In the genomic region with DNA sequence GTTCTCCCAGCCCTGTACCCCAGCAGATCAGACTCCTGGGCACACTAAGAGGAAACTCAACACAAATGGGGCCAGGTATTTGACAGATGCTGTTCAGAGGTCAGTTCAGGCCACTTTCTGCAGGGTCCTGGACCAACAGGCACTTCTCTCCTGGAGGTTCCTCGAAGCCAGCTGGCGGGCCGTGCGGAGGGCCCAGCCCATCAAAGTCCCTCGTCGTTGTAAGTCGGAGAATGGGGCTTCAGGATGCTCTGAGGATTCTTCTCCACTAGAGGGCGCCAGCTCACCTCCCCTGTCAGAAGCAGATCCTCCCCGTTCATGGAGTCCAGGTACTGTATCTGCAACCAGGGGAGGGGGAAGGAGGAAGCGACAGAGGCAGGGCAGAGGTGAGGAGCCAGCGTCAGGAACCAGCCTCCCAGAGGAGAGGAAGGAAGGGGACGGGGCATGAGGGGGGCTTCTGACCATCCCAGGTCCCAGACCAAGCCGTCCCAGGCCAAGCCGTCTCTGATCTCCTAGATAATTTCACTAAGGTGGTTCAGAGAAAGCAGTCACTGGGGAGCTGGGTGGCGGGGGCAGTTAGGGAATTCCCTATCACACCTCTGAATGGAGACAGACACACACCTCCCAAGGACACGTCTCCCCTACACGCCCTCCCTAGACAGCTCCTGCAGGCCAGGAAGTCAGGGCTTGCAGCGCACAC, we compare ENCODE assay signal across 8 cellular contexts. TPM values are rescaled to one million over a fixed set of nuclear protein-coding genes. Genes with fewer than 3 reads are reported as not detected.
DNase-seq lines count a peak whose midpoint lies in the region; ATAC-seq and TF ChIP-seq lines count a peak whose summit lies in the region.

No MANE protein-coding gene starts in this region.

- DNase-seq in Karpas-422 (peak; percentile 95), OCI-M2 (lab: John Stamatoyannopoulos, UW; ENCODE audit: unreplicated experiment) (peak; percentile 61), activated T-cell treated with anti-CD3 and anti-CD28 coated beads for 48 hours (ENCODE audit: low read depth) (peak; percentile 73), esophagus squamous epithelium (lab: John Stamatoyannopoulos, UW) (peak; percentile 26), natural killer cell (peak; percentile 68)

- H2AFZ ChIP-seq in Karpas-422 (ENCODE audit: low read length), result no peak overlapping the region

- H3K27ac Mint-ChIP-seq in natural killer cell, result no peak overlapping the region
- no peak overlapping the region for H3K27ac Mint-ChIP-seq in stimulated activated memory B cell treated with anti-CD40 and anti-IgM and Interleukin-4, amounts not matched to agents 10 μg/mL and 1 μg/mL and 100 μg/mL, for 72 hours

- H3K4me3 ChIP-seq in Karpas-422 (ENCODE audit: low read length) (no peak overlapping the region), esophagus squamous epithelium (no peak overlapping the region)

- no peaks in the 10 kb centered on the region for H3K9me2 ChIP-seq in Karpas-422 (replicated peaks; ENCODE audit: insufficient read depth, low read length)

- no peak overlapping the region for H3K4me2 ChIP-seq in Karpas-422 (ENCODE audit: low read depth, low read length, poor library complexity, severe bottlenecking)

- no peak for TF ChIP-seq POLR2A in esophagus squamous epithelium (IDR thresholded peaks at IDR 0.05)

- no peak overlapping the region for H3K4me3 Mint-ChIP-seq in natural killer cell
- no peak overlapping the region for H3K4me3 Mint-ChIP-seq in stimulated activated memory B cell treated with anti-CD40 and anti-IgM and Interleukin-4, amounts not matched to agents 10 μg/mL and 1 μg/mL and 100 μg/mL, for 72 hours

- H3K27me3 ChIP-seq in Karpas-422 (ENCODE audit: low read length) (no peaks in the 10 kb centered on the region), esophagus squamous epithelium (no peaks in the 10 kb centered on the region)

- no peak overlapping the region for H3K27ac ChIP-seq in Karpas-422 (ENCODE audit: low read length)
- peak overlapping the region; percentile 87 to 90 (median 88) for H3K27ac ChIP-seq in esophagus squamous epithelium

- H3K9me3 ChIP-seq in Karpas-422 (ENCODE audit: low read length) (no peaks in the 10 kb centered on the region), esophagus squamous epithelium (no peaks in the 10 kb centered on the region)

- intact Hi-C loops in esophagus squamous epithelium (cut with DNase I), result loop anchor here (5.0 kb wide), 1 partner anchor 133 kb away; a partner anchor contains a TSS
- intact Hi-C loops in natural killer cell (cut with micrococcal nuclease), result loop anchor here (1.0 to 2.0 kb wide), 2 partner anchors 135 to 143 kb away; a partner anchor contains a TSS

- H3K4me1 ChIP-seq in Karpas-422 (ENCODE audit: low read length), result no peaks in the 10 kb centered on the region
- H3K4me1 ChIP-seq in esophagus squamous epithelium, result peaks cover 49 to 69% (median 50%) of the 10 kb centered on the region in 3 donors

- no peaks in the 10 kb centered on the region for H3K9me3 Mint-ChIP-seq in natural killer cell
- no peaks in the 10 kb centered on the region for H3K9me3 Mint-ChIP-seq in stimulated activated memory B cell treated with anti-CD40 and anti-IgM and Interleukin-4, amounts not matched to agents 10 μg/mL and 1 μg/mL and 100 μg/mL, for 72 hours

- peak; percentile 95 for TF ChIP-seq CTCF in GM12872 (IDR thresholded peaks at IDR 0.05; ENCODE audit: insufficient read depth, low read depth, low read length)
- TF ChIP-seq CTCF in esophagus squamous epithelium (IDR thresholded peaks at IDR 0.05), result peak; percentile 82 to 96 (median 92)
- peak; percentile 82 for TF ChIP-seq CTCF in natural killer cell (IDR thresholded peaks at IDR 0.05)

- ATAC-seq in natural killer cell, result peak; percentile 85 to 94 (median 93)
- peak; percentile 84 for ATAC-seq in stimulated activated memory B cell treated with anti-CD40 and anti-IgM and Interleukin-4, amounts not matched to agents 10 μg/mL and 1 μg/mL and 100 μg/mL, for 72 hours
- ATAC-seq in GM21528 (IDR thresholded peaks at IDR 0.05; ENCODE audit: low FRiP score, unreplicated experiment), result no peak

- H3K36me3 Mint-ChIP-seq in natural killer cell, result no peaks in the 10 kb centered on the region
- peaks cover 19% of the 10 kb centered on the region for H3K36me3 Mint-ChIP-seq in stimulated activated memory B cell treated with anti-CD40 and anti-IgM and Interleukin-4, amounts not matched to agents 10 μg/mL and 1 μg/mL and 100 μg/mL, for 72 hours

- no peaks in the 10 kb centered on the region for H4K20me1 ChIP-seq in Karpas-422 (ENCODE audit: insufficient read depth, low read depth, low read length)

- no peaks in the 10 kb centered on the region for H3K79me2 ChIP-seq in Karpas-422 (ENCODE audit: low read length)

- H3K4me1 Mint-ChIP-seq in natural killer cell, result peaks cover 5 to 7% of the 10 kb centered on the region in 2 donors
- peaks cover 16% of the 10 kb centered on the region for H3K4me1 Mint-ChIP-seq in stimulated activated memory B cell treated with anti-CD40 and anti-IgM and Interleukin-4, amounts not matched to agents 10 μg/mL and 1 μg/mL and 100 μg/mL, for 72 hours

- H3K9ac ChIP-seq in Karpas-422 (ENCODE audit: low read length), result no peak overlapping the region

- WGBS in esophagus squamous epithelium, 2 donors, result 38 to 70% methylated on average over 2 to 5 of the region's 18 CpGs

- no peaks in the 10 kb centered on the region for H3K27me3 Mint-ChIP-seq in natural killer cell (ENCODE audit: low read depth in 2 of 2)
- H3K27me3 Mint-ChIP-seq in stimulated activated memory B cell treated with anti-CD40 and anti-IgM and Interleukin-4, amounts not matched to agents 10 μg/mL and 1 μg/mL and 100 μg/mL, for 72 hours, result no peaks in the 10 kb centered on the region

- H3K36me3 ChIP-seq in Karpas-422 (ENCODE audit: insufficient read depth, low read length) (peaks cover 7% of the 10 kb centered on the region; the same call in 1 of the 2 replicates), esophagus squamous epithelium (no peaks in the 10 kb centered on the region)

RNA-seq across cellular contexts. Expression of a gene that starts 11.7 kb away (rescaled TPM):
- not detected in 2 replicates for total RNA-seq in Karpas-422 (2014; rRNA removed; shearing (Covaris generic); ENCODE audit: low replicate concordance)
- 10 to 100 TPM; 29.5 to 55.3 (median 38.2) TPM for total RNA-seq in esophagus squamous epithelium
- not detected for total RNA-seq in natural killer cell

RNA-seq across cellular contexts. Expression of a gene that starts 19.3 kb away (rescaled TPM):
- 150 and 168 TPM in 2 replicates for total RNA-seq in Karpas-422 (2014; rRNA removed; shearing (Covaris generic); ENCODE audit: low replicate concordance)
- total RNA-seq in esophagus squamous epithelium, result 100 to 1,000 TPM; 176 to 240 (median 198) TPM
- 10 to 100 TPM; 73.9 to 81.4 (median 79.0) TPM for total RNA-seq in natural killer cell

RNA-seq across cellular contexts. Expression of a gene that starts 26.0 kb away (rescaled TPM):
- 12.4 and 17.1 TPM in 2 replicates for total RNA-seq in Karpas-422 (2014; rRNA removed; shearing (Covaris generic); ENCODE audit: low replicate concordance)
- total RNA-seq in esophagus squamous epithelium (10 to 100 TPM; 12.8 to 21.5 (median 18.7) TPM), natural killer cell (10 to 100 TPM; 76.5 to 92.7 (median 86.6) TPM)

Comparison
In these comparisons a context has a peak if more than half of its experiments do, and no peak if none do; other contexts are left out.
1. DNase-seq: peak in every context shown above with its lines; median percentile 95 in Karpas-422; 73 in activated T-cell treated with anti-CD3 and anti-CD28 coated beads for 48 hours; 68 in natural killer cell; 61 in OCI-M2; 26 in esophagus squamous epithelium.
2. RNA of a gene that starts 11.7 kb away (total RNA-seq): 29.5 to 55.3 TPM in esophagus squamous epithelium; not detected in Karpas-422 and not detected in natural killer cell; every median in the first group is over 10 times any median in the second.
3. Peak in every context shown above with its lines, with median percentiles within 50 percentile points of each other: CTCF ChIP-seq.